In genomic region chr5:170522211-170523128, GRCh38 we compare ENCODE assay signal across 2 cellular contexts.
TF ChIP-seq lines count a peak whose summit lies in the region.

No MANE protein-coding gene starts in this region.

TF ChIP-seq in IMR-90, 13 proteins besides CTCF, POLR2A, EP300 and RAD21 (continued from another document):
- 0 out of 2 replicates have a peak, but pooled peaks have one; percentile 5 for TF ChIP-seq USF2 (IDR thresholded peaks at IDR 0.05; ENCODE audit: low read depth, low read length)

TF ChIP-seq in SK-N-SH, 30 proteins besides CTCF, POLR2A, EP300 and RAD21:
- TF ChIP-seq REST (IDR thresholded peaks at IDR 0.05; ENCODE audit: low read depth, low read length) (0 out of 2 replicates have a peak, but pooled peaks have one; percentile 7), MXI1 (IDR thresholded peaks at IDR 0.05; ENCODE audit: low read depth, low read length) (no peak), NRF1 (IDR thresholded peaks at IDR 0.05; ENCODE audit: low read depth, low read length) (no peak), TEAD4 (IDR thresholded peaks at IDR 0.05; ENCODE audit: borderline replicate concordance, insufficient read depth) (peak; percentile 65; the same call in 1 of the 2 replicates), MEF2A (IDR thresholded peaks at IDR 0.05; ENCODE audit: borderline replicate concordance, low read depth) (no peak), FOXM1 (IDR thresholded peaks at IDR 0.05; ENCODE audit: low read depth) (no peak), FOXJ3 (CRISPR knock-in tag; IDR thresholded peaks at IDR 0.05) (no peak), USF2 (IDR thresholded peaks at IDR 0.05; ENCODE audit: borderline replicate concordance, low read depth, low read length) (no peak), TAF1 (IDR thresholded peaks at IDR 0.05; ENCODE audit: borderline replicate concordance, low read depth, low read length) (no peak), IRF3 (IDR thresholded peaks at IDR 0.05; ENCODE audit: low read depth, low read length) (no peak), JUND (IDR thresholded peaks at IDR 0.05) (no peak), ELF1 (IDR thresholded peaks at IDR 0.05) (no peak), SMC3 (IDR thresholded peaks at IDR 0.05; ENCODE audit: low read depth, low read length) (no peak), GATA2 (CRISPR knock-in tag; IDR thresholded peaks at IDR 0.05) (no peak), GABPA (IDR thresholded peaks at IDR 0.05; ENCODE audit: low read depth) (no peak), PBX3 (IDR thresholded peaks at IDR 0.05) (peak; percentile 73), NFIC (IDR thresholded peaks at IDR 0.05; ENCODE audit: borderline replicate concordance) (peak; percentile 75), RFX5 (IDR thresholded peaks at IDR 0.05; ENCODE audit: low read length) (no peak), MAX (IDR thresholded peaks at IDR 0.05; ENCODE audit: low read depth) (no peak), TCF12 (IDR thresholded peaks at IDR 0.05) (peak; percentile 45; the same call in 1 of the 2 replicates), YY1 (IDR thresholded peaks at IDR 0.05; ENCODE audit: low read depth) (no peak), POLR2AphosphoS5 (IDR thresholded peaks at IDR 0.05; ENCODE audit: low read depth, low read length) (peak; percentile 40; the same call in 1 of the 2 replicates), RXRA (IDR thresholded peaks at IDR 0.05; ENCODE audit: borderline replicate concordance, low read depth) (no peak), EZH2phosphoT487 (IDR thresholded peaks at IDR 0.05; ENCODE audit: borderline replicate concordance, low read depth) (no peak), USF1 (IDR thresholded peaks at IDR 0.05; ENCODE audit: borderline replicate concordance, low read depth) (peak; percentile 84), CHD2 (IDR thresholded peaks at IDR 0.05; ENCODE audit: low read length, partially characterized antibody) (no peak), RCOR1 (IDR thresholded peaks at IDR 0.05; ENCODE audit: low read length) (peak; percentile 65; the same call in 1 of the 2 replicates), FOSL2 (IDR thresholded peaks at IDR 0.05; ENCODE audit: borderline replicate concordance, low read depth) (peak; percentile 44; the same call in 1 of the 2 replicates), SIN3A (IDR thresholded peaks at IDR 0.05; ENCODE audit: borderline replicate concordance, low read depth, low read length) (no peak)
- TF ChIP-seq, protein P1, sequence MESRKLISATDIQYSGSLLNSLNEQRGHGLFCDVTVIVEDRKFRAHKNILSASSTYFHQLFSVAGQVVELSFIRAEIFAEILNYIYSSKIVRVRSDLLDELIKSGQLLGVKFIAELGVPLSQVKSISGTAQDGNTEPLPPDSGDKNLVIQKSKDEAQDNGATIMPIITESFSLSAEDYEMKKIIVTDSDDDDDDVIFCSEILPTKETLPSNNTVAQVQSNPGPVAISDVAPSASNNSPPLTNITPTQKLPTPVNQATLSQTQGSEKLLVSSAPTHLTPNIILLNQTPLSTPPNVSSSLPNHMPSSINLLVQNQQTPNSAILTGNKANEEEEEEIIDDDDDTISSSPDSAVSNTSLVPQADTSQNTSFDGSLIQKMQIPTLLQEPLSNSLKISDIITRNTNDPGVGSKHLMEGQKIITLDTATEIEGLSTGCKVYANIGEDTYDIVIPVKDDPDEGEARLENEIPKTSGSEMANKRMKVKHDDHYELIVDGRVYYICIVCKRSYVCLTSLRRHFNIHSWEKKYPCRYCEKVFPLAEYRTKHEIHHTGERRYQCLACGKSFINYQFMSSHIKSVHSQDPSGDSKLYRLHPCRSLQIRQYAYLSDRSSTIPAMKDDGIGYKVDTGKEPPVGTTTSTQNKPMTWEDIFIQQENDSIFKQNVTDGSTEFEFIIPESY (IDR thresholded peaks at IDR 0.05; ENCODE audit: borderline replicate concordance, low read depth) = no peak
